12 cellular contexts compared by ENCODE assay signal in the genomic region with DNA sequence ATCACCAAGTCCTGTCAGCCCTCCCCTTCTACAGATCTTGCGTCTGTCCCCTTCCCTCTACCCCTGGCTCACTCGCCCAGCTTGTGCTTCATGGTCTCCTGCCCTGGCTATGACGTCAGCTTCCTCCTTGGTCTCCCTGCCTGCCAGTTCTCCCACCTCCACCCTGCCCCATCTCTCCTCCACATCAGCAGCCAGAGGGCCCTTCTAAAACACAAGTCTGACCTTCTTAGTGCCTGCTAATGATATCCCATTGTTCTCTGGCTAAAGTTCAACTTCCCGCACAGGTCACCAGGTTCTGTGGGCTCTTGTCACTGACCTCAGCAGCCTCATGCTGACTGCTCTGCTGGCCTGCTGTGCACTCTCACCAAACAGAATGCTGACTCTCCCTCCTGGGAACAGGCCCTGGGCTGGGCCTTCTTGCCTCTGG. TPM values are rescaled to one million over a fixed set of nuclear protein-coding genes. Genes with fewer than 3 reads are reported as not detected.
A peak's percentile ranks its signal among the peaks of the same experiment; 100 is the strongest.
DNase-seq lines count a peak whose midpoint lies in the region; ATAC-seq, FAIRE-seq and TF ChIP-seq lines count a peak whose summit lies in the region.
"Had no signal": no experiment of that assay in that cellular context is flagged by ENCODE, and none has a peak within 500 bp of the region (broad histone marks: within the 10 kb centered on the region; RNA-seq: fewer than 3 reads in every experiment).

No MANE protein-coding gene starts in this region.

- DNase-seq in DMS 273 treated with DMSO at 0.1 percent for 48 hours (lab: John Stamatoyannopoulos, UW) (peak; percentile 99), NCI-H1694 treated with DMSO at 0.1 percent for 48 hours (lab: John Stamatoyannopoulos, UW) (peak; percentile 100), dermis blood vessel endothelial cell (peak; percentile 34), medulla oblongata (ENCODE audit: extremely low spot score) (peak; percentile 29), HTR-8/SVneo (ENCODE audit: insufficient read length, low spot score) (no peak)
- DNase-seq in CD8-positive, alpha-beta T cell = no peak
- no peak for DNase-seq in CD4-positive, alpha-beta memory T cell
- DNase-seq: activated CD4-positive, alpha-beta T cell treated with anti-CD3 and anti-CD28 coated beads, Interleukin-2, amount 50 U/mL, for 4 hours; NCI-H2081; trophoblast cell had no signal

- H3K36me3 ChIP-seq in CD8-positive, alpha-beta T cell (ENCODE audit: insufficient read depth, low read length) = no peaks in the 10 kb centered on the region
- H3K36me3 ChIP-seq in CD4-positive, alpha-beta memory T cell (ENCODE audit: insufficient read depth, low read length) = no peaks in the 10 kb centered on the region

- FAIRE-seq in HTR-8/SVneo (lab: Jason Lieb, UNC) = no peak

- H3K4me1 Mint-ChIP-seq in CD8-positive, alpha-beta T cell (ENCODE audit: low read depth) = peaks cover 3% of the 10 kb centered on the region
- H3K4me1 Mint-ChIP-seq in CD4-positive, alpha-beta memory T cell = peaks cover 0 to 6% (median 0%) of the 10 kb centered on the region in 4 donors

- no peaks in the 10 kb centered on the region for H3K27me3 Mint-ChIP-seq in CD8-positive, alpha-beta T cell (ENCODE audit: low read depth)
- H3K27me3 Mint-ChIP-seq in CD4-positive, alpha-beta memory T cell = peaks cover 3 to 4% of the 10 kb centered on the region in 2 donors
- H3K27me3 Mint-ChIP-seq: natural killer cell treated with Interleukin-12 subunit alpha and Interleukin-12 subunit beta and Interleukin-15 and Interleukin-18, amount 100 ng/mL, for 72 hours had no signal

- H3K27ac Mint-ChIP-seq in CD8-positive, alpha-beta T cell = no peak overlapping the region
- peak overlapping the region in 2 of 7 donors; percentile 24 to 52 for H3K27ac Mint-ChIP-seq in CD4-positive, alpha-beta memory T cell

- H3K27ac ChIP-seq in CD8-positive, alpha-beta T cell (ENCODE audit: low read depth, low read length) = no peak overlapping the region
- H3K27ac ChIP-seq in CD4-positive, alpha-beta memory T cell (ENCODE audit: low read depth, low read length) = no peak overlapping the region

- ATAC-seq in CD8-positive, alpha-beta T cell = no peak
- no peak for ATAC-seq in GM21723 (IDR thresholded peaks at IDR 0.05; ENCODE audit: unreplicated experiment)
- ATAC-seq: natural killer cell treated with Interleukin-12 subunit alpha and Interleukin-12 subunit beta and Interleukin-15 and Interleukin-18, amount 100 ng/mL, for 72 hours had no signal

- intact Hi-C loops in CD8-positive, alpha-beta T cell (cut with DNase I, micrococcal nuclease) = no loop called here
- intact Hi-C loops in CD4-positive, alpha-beta memory T cell (cut with micrococcal nuclease) = no loop called here

- TF ChIP-seq CTCF in CD8-positive, alpha-beta T cell (IDR thresholded peaks at IDR 0.05) = no peak

- H3K4me1 ChIP-seq in CD8-positive, alpha-beta T cell (ENCODE audit: insufficient read depth, low read length) = no peaks in the 10 kb centered on the region
- H3K4me1 ChIP-seq in CD4-positive, alpha-beta memory T cell (ENCODE audit: insufficient read depth, low read length) = no peaks in the 10 kb centered on the region

- no peak overlapping the region for H3K4me3 Mint-ChIP-seq in CD8-positive, alpha-beta T cell
- H3K4me3 Mint-ChIP-seq in CD4-positive, alpha-beta memory T cell = no peak overlapping the region
- H3K4me3 Mint-ChIP-seq: natural killer cell treated with Interleukin-12 subunit alpha and Interleukin-12 subunit beta and Interleukin-15 and Interleukin-18, amount 100 ng/mL, for 72 hours had no signal

- CTCF ChIA-PET in CD8-positive, alpha-beta T cell (lab: Charles Lee) = interaction anchor here (1.0 to 3.9 kb wide), 4 partner anchors 24 to 106 kb away, joined by 3 to 25 read pairs (median 7); a partner anchor contains a TSS
- CTCF ChIA-PET in CD4-positive, alpha-beta memory T cell (lab: Charles Lee; ENCODE audit: partially characterized antibody) = interaction anchor here (1.2 to 12.7 kb wide), 3 partner anchors 24 to 103 kb away, joined by 3 to 168 read pairs (median 4); a partner anchor contains a TSS

- no peaks in the 10 kb centered on the region for H3K27me3 ChIP-seq in CD8-positive, alpha-beta T cell (ENCODE audit: insufficient read depth, low read length)
- H3K27me3 ChIP-seq in CD4-positive, alpha-beta memory T cell (ENCODE audit: insufficient read depth, low read length) = no peaks in the 10 kb centered on the region

- H3K9me3 ChIP-seq in CD8-positive, alpha-beta T cell (ENCODE audit: low read length) = no peaks in the 10 kb centered on the region
- H3K9me3 ChIP-seq in CD4-positive, alpha-beta memory T cell (ENCODE audit: control insufficient read depth in 1 of 2, low read length in 2 of 2) = no peaks in the 10 kb centered on the region

- no peaks in the 10 kb centered on the region for H3K36me3 Mint-ChIP-seq in CD8-positive, alpha-beta T cell
- H3K36me3 Mint-ChIP-seq in CD4-positive, alpha-beta memory T cell = no peaks in the 10 kb centered on the region
- H3K36me3 Mint-ChIP-seq: natural killer cell treated with Interleukin-12 subunit alpha and Interleukin-12 subunit beta and Interleukin-15 and Interleukin-18, amount 100 ng/mL, for 72 hours had no signal

- no peak overlapping the region for H3K4me3 ChIP-seq in CD8-positive, alpha-beta T cell (ENCODE audit: low read depth, low read length)
- H3K4me3 ChIP-seq in CD4-positive, alpha-beta memory T cell (ENCODE audit: low read length in 2 of 2) = no peak overlapping the region

- POLR2A ChIA-PET in CD8-positive, alpha-beta T cell (lab: Charles Lee) = no interaction called here
- POLR2A ChIA-PET in CD4-positive, alpha-beta memory T cell (lab: Charles Lee; ENCODE audit: partially characterized antibody) = no interaction called here

- no peaks in the 10 kb centered on the region for H3K9me3 Mint-ChIP-seq in CD8-positive, alpha-beta T cell
- H3K9me3 Mint-ChIP-seq in CD4-positive, alpha-beta memory T cell = no peaks in the 10 kb centered on the region
- H3K9me3 Mint-ChIP-seq: natural killer cell treated with Interleukin-12 subunit alpha and Interleukin-12 subunit beta and Interleukin-15 and Interleukin-18, amount 100 ng/mL, for 72 hours had no signal

RNA-seq across cellular contexts. Expression of a gene that starts 24.6 kb away (rescaled TPM):
- total RNA-seq in dermis blood vessel endothelial cell = 0.17 and 0.28 TPM in 2 replicates
- total RNA-seq in CD8-positive, alpha-beta T cell = under 1 TPM in 1 of 2 experiments, not detected in 1; 0.22 TPM
- total RNA-seq in CD4-positive, alpha-beta memory T cell = under 1 TPM; 0.19 to 0.20 TPM
- polyA plus RNA-seq in CD4-positive, alpha-beta memory T cell = not detected

RNA-seq across cellular contexts. Expression of a gene that starts 28.6 kb away (rescaled TPM):
- 0.42 TPM in 1 of 2 replicates, not detected in the other for total RNA-seq in dermis blood vessel endothelial cell
- total RNA-seq in CD8-positive, alpha-beta T cell = 1 to 10 TPM; 5.9 to 6.4 TPM
- under 1 TPM; 0.38 to 0.42 TPM for total RNA-seq in CD4-positive, alpha-beta memory T cell
- under 1 TPM; 0.44 to 0.70 TPM for polyA plus RNA-seq in CD4-positive, alpha-beta memory T cell

RNA-seq across cellular contexts. Expression of a gene that starts 43.1 kb away (rescaled TPM):
- total RNA-seq in dermis blood vessel endothelial cell = 17.3 and 19.4 TPM in 2 replicates
- 1 to 10 TPM; 5.2 to 5.8 TPM for total RNA-seq in CD8-positive, alpha-beta T cell
- 10 to 100 TPM; 15.8 to 20.8 TPM for total RNA-seq in CD4-positive, alpha-beta memory T cell
- 10 to 100 TPM in 1 of 2 donors, 1 to 10 TPM in 1; 5.7 to 10.3 TPM for polyA plus RNA-seq in CD4-positive, alpha-beta memory T cell

Comparison
In these comparisons a context has a peak if more than half of its experiments do, and no peak if none do; other contexts are left out.
1. DNase-seq: peak in DMS 273 treated with DMSO at 0.1 percent for 48 hours (single experiment), NCI-H1694 treated with DMSO at 0.1 percent for 48 hours (single experiment), dermis blood vessel endothelial cell (single experiment) and medulla oblongata (single experiment); none in HTR-8/SVneo (single experiment), CD8-positive, alpha-beta T cell (0 of 7) and CD4-positive, alpha-beta memory T cell (0 of 5).